8 cellular contexts compared by ENCODE assay signal in genomic region chr17:9575381-9576072, GRCh38. TPM values are rescaled to one million over a fixed set of nuclear protein-coding genes. Genes with fewer than 3 reads are reported as not detected.
DNase-seq lines count a peak whose midpoint lies in the region; ATAC-seq, FAIRE-seq and TF ChIP-seq lines count a peak whose summit lies in the region.

Gene STX8, minus strand, starts transcription at chr17:9575820. Its CDS starts 12 bp downstream, at chr17:9575808.

- CTCF ChIA-PET in HCT116 (lab: Charles Lee) = interaction anchor here (0.9 to 3.0 kb wide), 3 partner anchors 12 to 193 kb away, joined by 3 to 21 read pairs (median 4); no protein-coding TSS in a partner anchor

- no peak for TF ChIP-seq RAD21 in HCT116 (IDR thresholded peaks at IDR 0.05; ENCODE audit: low read depth)

- H3K4me2 ChIP-seq in HCT116 (ENCODE audit: low read length) = peak within 1 kb of the TSS; percentile 85

- TF ChIP-seq CTCF in HCT116 (IDR thresholded peaks at IDR 0.05 in 2 of 3, conservative IDR thresholded peaks at IDR 0.05 in 1 of 3; ENCODE audit: borderline replicate concordance in 1 of 3, insufficient read depth in 1 of 3, low read depth in 2 of 3, low read length in 2 of 3) (no peak), NB4 (IDR thresholded peaks at IDR 0.05; ENCODE audit: low read depth, low read length) (no peak), right atrium auricular region (IDR thresholded peaks at IDR 0.05) (no peak)

- peaks cover 5% of the 10 kb centered on the region; the same call in 1 of the 2 replicates for H3K79me2 ChIP-seq in HCT116 (ENCODE audit: insufficient read depth, low read length)

- BruUV-seq in HCT116 (replicated peaks; lab: Mats Ljungman, UMichigan) = no TSS peak

- RAD21 ChIA-PET in HCT116 (lab: Charles Lee; ENCODE audit: low non-redundant PET in 1 of 2, low total read pairs in 2 of 2, uncharacterized antibody in 2 of 2, unreplicated experiment in 2 of 2) = no interaction called here

- POLR2A ChIA-PET in HCT116 (lab: Charles Lee) = no interaction called here

- peak; percentile 87 for ATAC-seq in HCT116

- TF ChIP-seq POLR2A in HCT116 (IDR thresholded peaks at IDR 0.05; ENCODE audit: borderline replicate concordance, extremely low read depth, insufficient read depth, insufficient read length) (no peak), NB4 (IDR thresholded peaks at IDR 0.05; ENCODE audit: extremely low read depth, insufficient read length) (peak; percentile 40)

- H3K4me1 ChIP-seq in HCT116 (ENCODE audit: control insufficient read depth in 1 of 2, insufficient read depth in 2 of 2, low read length in 2 of 2) (peaks cover 5 to 15% of the 10 kb centered on the region in 2 experiments; a peak in 3 of 4 replicates), right atrium auricular region (peaks cover 0 to 20% of the 10 kb centered on the region in 2 donors)

- H2AFZ ChIP-seq in HCT116 (ENCODE audit: low read depth, low read length, poor library complexity, severe bottlenecking) = peak within 1 kb of the TSS; percentile 98

- H3K4me3 ChIP-seq in GM08714 (ENCODE audit: low read length) (peak within 1 kb of the TSS; percentile 86), HCT116 (replicated peaks in 1 of 2; ENCODE audit: low read depth in 1 of 2, low read length in 2 of 2) (peak within 1 kb of the TSS; percentile 78 to 97), NB4 (ENCODE audit: low read depth, low read length) (peak within 1 kb of the TSS; percentile 85), right atrium auricular region (peak within 1 kb of the TSS; percentile 78 to 85)

- H3K27me3 ChIP-seq in HCT116 (ENCODE audit: insufficient read depth, low read length) (no peaks in the 10 kb centered on the region), right atrium auricular region (no peaks in the 10 kb centered on the region)

- DNase-seq in HCT116 (ENCODE audit: low read depth, low spot score) = peak; percentile 74
- peak; percentile 96 for DNase-seq in NB4 (ENCODE audit: low read depth)
- DNase-seq in amygdala (lab: John Stamatoyannopoulos, UW) = peak in 55 of 56 donors; percentile 24 to 90 (median 74)
- peak; percentile 87 for DNase-seq in right atrium auricular region (ENCODE audit: low spot score)
- peak; percentile 53 for DNase-seq in pulmonary artery endothelial cell (ENCODE audit: low read depth, low spot score)
- peak; percentile 77 for DNase-seq in urothelium cell line (ENCODE audit: low spot score)

- peak within 1 kb of the TSS; percentile 51 for H3K27ac ChIP-seq in HCT116 (ENCODE audit: low read depth, low read length)
- H3K27ac ChIP-seq in right atrium auricular region = peak within 1 kb of the TSS; percentile 51 to 52

- FAIRE-seq in urothelium cell line (lab: Jason Lieb, UNC) = no peak

- intact Hi-C loops in HCT116 (cut with micrococcal nuclease) = loop anchor here (2.0 kb wide), 2 partner anchors 69 to 193 kb away; partner anchors contain the start of gene USP43
- intact Hi-C loops in T-helper 2 cell treated with Interferon-gamma antibody and Interleukin-4, amounts not matched to agents 100 ng/mL and 5 ng/mL, for 36 hours (cut with micrococcal nuclease) = loop anchor here (2.0 kb wide), 2 partner anchors 101 to 169 kb away; no protein-coding TSS in a partner anchor

- no peaks in the 10 kb centered on the region for H3K9me2 ChIP-seq in HCT116 (ENCODE audit: insufficient read depth)

- H3K9me3 ChIP-seq in HCT116 (ENCODE audit: control insufficient read depth in 1 of 2, insufficient read depth in 1 of 2, low read depth in 1 of 2, low read length in 2 of 2) (no peaks in the 10 kb centered on the region), right atrium auricular region (no peaks in the 10 kb centered on the region)

- peak within 1 kb of the TSS; percentile 77 for H3K9ac ChIP-seq in HCT116 (ENCODE audit: low read length)

- no peaks in the 10 kb centered on the region for H4K20me1 ChIP-seq in HCT116 (ENCODE audit: insufficient read depth)

- no peaks in the 10 kb centered on the region for H3K36me3 ChIP-seq in HCT116 (ENCODE audit: control insufficient read depth in 1 of 2, insufficient read depth in 2 of 2, low read length in 2 of 2)
- H3K36me3 ChIP-seq in right atrium auricular region = no peaks in the 10 kb centered on the region

TF ChIP-seq in HCT116, 20 proteins besides CTCF, POLR2A, EP300 and RAD21:
- peak; percentile 92 for TF ChIP-seq ELF1 (IDR thresholded peaks at IDR 0.05; ENCODE audit: borderline replicate concordance, low read depth)
- TF ChIP-seq MAX (IDR thresholded peaks at IDR 0.05) = peak; percentile 76; the same call in 1 of the 2 replicates
- peak; percentile 49; the same call in 1 of the 2 replicates for TF ChIP-seq SP1 (IDR thresholded peaks at IDR 0.05; ENCODE audit: low read depth)
- peak; percentile 10; the same call in 1 of the 2 replicates for TF ChIP-seq JUND (IDR thresholded peaks at IDR 0.05)
- 0 out of 2 replicates have a peak, but pooled peaks have one; percentile 55 for TF ChIP-seq CBX3 (IDR thresholded peaks at IDR 0.05; ENCODE audit: low read depth)
- TF ChIP-seq FOSL1 (IDR thresholded peaks at IDR 0.05; ENCODE audit: low read depth) = no peak
- peak; percentile 20 for TF ChIP-seq TCF7L2 (IDR thresholded peaks at IDR 0.05; ENCODE audit: borderline replicate concordance, extremely low read depth, insufficient read depth, insufficient read length)
- TF ChIP-seq EGR1 (IDR thresholded peaks at IDR 0.05; ENCODE audit: low read depth) = no peak
- peak; percentile 84 for TF ChIP-seq ZBTB33 (IDR thresholded peaks at IDR 0.05; ENCODE audit: extremely low read depth, insufficient replicate concordance, low read length)
- TF ChIP-seq SIN3A (IDR thresholded peaks at IDR 0.05; ENCODE audit: low read depth) = peak; percentile 74; the same call in 1 of the 2 replicates
- peak; percentile 83 for TF ChIP-seq POLR2AphosphoS5 (IDR thresholded peaks at IDR 0.05; ENCODE audit: low read depth, low read length)
- TF ChIP-seq YY1 (IDR thresholded peaks at IDR 0.05; ENCODE audit: extremely low read depth, insufficient replicate concordance, low read depth, low read length) = peak; percentile 83
- TF ChIP-seq SRF (IDR thresholded peaks at IDR 0.05; ENCODE audit: low read depth) = no peak
- peak; percentile 15; the same call in 1 of the 2 replicates for TF ChIP-seq ZFX (IDR thresholded peaks at IDR 0.05)
TF ChIP-seq in HCT116: peak in this region for 11.

RNA-seq across cellular contexts. Expression of gene STX8, which starts in this region (rescaled TPM):
- total RNA-seq in HCT116 (2021; ENCODE audit: unreplicated experiment) = 38.8 TPM
- polyA plus RNA-seq in HCT116 (2012) = 65.7 and 76.0 TPM in 2 replicates
- total RNA-seq in T-helper 2 cell treated with Interferon-gamma antibody and Interleukin-4, amounts not matched to agents 100 ng/mL and 5 ng/mL, for 36 hours = 64.2 and 70.9 TPM in 2 replicates
- total RNA-seq in right atrium auricular region = 10 to 100 TPM; 38.8 to 60.8 TPM
- 72.6 and 74.2 TPM in 2 replicates for total RNA-seq in pulmonary artery endothelial cell

Comparison
In these comparisons a context has a peak if more than half of its experiments do, and no peak if none do; other contexts are left out.
1. Peak in every context shown above with its lines: DNase-seq, ATAC-seq, H3K4me3 ChIP-seq and H3K27ac ChIP-seq.